26 cellular contexts compared by ENCODE assay signal in the genomic region with DNA sequence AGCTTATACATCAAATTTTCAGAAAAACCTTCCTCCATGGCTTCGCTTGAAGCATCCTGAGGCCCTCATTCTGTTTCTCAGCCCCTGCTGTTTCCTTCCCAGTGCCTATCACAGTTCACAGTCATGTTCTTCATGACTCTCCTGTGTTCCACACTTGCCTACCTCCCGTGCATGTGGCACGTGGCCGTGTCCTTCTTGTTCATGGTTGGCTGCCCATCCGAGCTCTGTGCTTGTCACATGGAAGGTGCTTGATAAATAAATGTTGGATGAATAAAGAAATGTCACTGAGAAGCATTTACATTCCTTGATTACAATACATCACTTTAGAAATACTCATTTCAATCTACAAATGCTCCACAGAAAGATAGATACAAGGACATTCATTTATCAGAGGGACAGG. TPM values are rescaled to one million over a fixed set of nuclear protein-coding genes. Genes with fewer than 3 reads are reported as not detected.
DNase-seq lines count a peak whose midpoint lies in the region; ATAC-seq, FAIRE-seq and TF ChIP-seq lines count a peak whose summit lies in the region.
"Had no signal": no experiment of that assay in that cellular context is flagged by ENCODE, and none has a peak within 500 bp of the region (broad histone marks: within the 10 kb centered on the region; RNA-seq: fewer than 3 reads in every experiment).

No MANE protein-coding gene starts in this region.

- no peak for TF ChIP-seq CTCF in GM12878 (IDR thresholded peaks at IDR 0.05 in 2 of 3, conservative IDR thresholded peaks at IDR 0.05 in 1 of 3; ENCODE audit: control insufficient read depth in 2 of 3, extremely low read depth in 1 of 3, insufficient read depth in 1 of 3, low read depth in 3 of 3, low read length in 3 of 3)

- no peaks in the 10 kb centered on the region for H4K20me1 ChIP-seq in GM12878 (ENCODE audit: control insufficient read depth, insufficient read depth)
- H4K20me1 ChIP-seq: BLaER1 treated with 17β-estradiol and CSF1 and Interleukin-3, amounts not matched to agents 10 nM and 100 nM had no signal

- H3K4me2 ChIP-seq in GM12878 (ENCODE audit: control insufficient read depth, insufficient read depth) = no peak overlapping the region
- H3K4me2 ChIP-seq in skeletal muscle satellite cell (ENCODE audit: low read length) = peak overlapping the region; percentile 52
- H3K4me2 ChIP-seq: KMS-11 had no signal

- TF ChIP-seq RAD21 in Ishikawa (IDR thresholded peaks at IDR 0.05; ENCODE audit: low read depth) (no peak), GM12878 (IDR thresholded peaks at IDR 0.05; ENCODE audit: insufficient read depth, low read depth, low read length) (no peak)

- CTCF ChIA-PET in activated CD4-positive, alpha-beta memory T cell treated with anti-CD3 and anti-CD28 coated beads for 36 hours (lab: Charles Lee) = no interaction called here
- CTCF ChIA-PET in activated CD4-positive, alpha-beta memory T cell treated with anti-CD3 and anti-CD28 coated beads, Interleukin-2, amount 10 ng/mL, durations not matched to agents 7 days and 5 days (lab: Charles Lee) = no interaction called here
- CTCF ChIA-PET in GM12878 (lab: Yijun Ruan, JAX) = no interaction called here

- H3K27me3 ChIP-seq in GM12878 (replicated peaks in 1 of 2; ENCODE audit: control insufficient read depth in 2 of 2, insufficient read depth in 2 of 2, low read length in 1 of 2) = no peaks in the 10 kb centered on the region
- no peaks in the 10 kb centered on the region for H3K27me3 ChIP-seq in skeletal muscle satellite cell (ENCODE audit: control insufficient read depth, insufficient read depth, low read length)

- no peak for TF ChIP-seq POLR2A in GM12878 (IDR thresholded peaks at IDR 0.05; ENCODE audit: low read depth, low read length)

- FAIRE-seq in GM12878 (lab: Jason Lieb, UNC) = no peak

- RAD21 ChIA-PET in GM12878 (lab: Charles Lee; ENCODE audit: unreplicated experiment) = interaction anchor here (1.4 kb wide), 1 partner anchor 17 kb away, joined by 3 read pairs; no protein-coding TSS in a partner anchor

- H3K4me3 ChIP-seq in GM12878 (no peak overlapping the region), skeletal muscle satellite cell (ENCODE audit: low read length) (no peak overlapping the region)
- H3K4me3 ChIP-seq: BLaER1 treated with 17β-estradiol and CSF1 and Interleukin-3, amounts not matched to agents 10 nM and 100 nM had no signal

- H3K9me3 ChIP-seq in GM12878 (replicated peaks; ENCODE audit: control insufficient read depth, insufficient read depth, low read length) (no peaks in the 10 kb centered on the region), skeletal muscle satellite cell (replicated peaks; ENCODE audit: low read length) (no peaks in the 10 kb centered on the region)
- H3K9me3 ChIP-seq: BLaER1 treated with 17β-estradiol and CSF1 and Interleukin-3, amounts not matched to agents 10 nM and 100 nM had no signal

- H3K27me3 Mint-ChIP-seq in activated CD4-positive, alpha-beta memory T cell treated with anti-CD3 and anti-CD28 coated beads for 36 hours = peaks cover 10% of the 10 kb centered on the region
- peaks cover 6% of the 10 kb centered on the region for H3K27me3 Mint-ChIP-seq in activated CD4-positive, alpha-beta memory T cell treated with anti-CD3 and anti-CD28 coated beads, Interleukin-2, amount 10 ng/mL, durations not matched to agents 7 days and 5 days
- H3K27me3 Mint-ChIP-seq: activated naive CD4-positive, alpha-beta T cell treated with anti-CD3 and anti-CD28 coated beads, Interleukin-2, amount 10 ng/mL, durations not matched to agents 7 days and 5 days had no signal

- SMC1A ChIA-PET in GM12878 (lab: Charles Lee; ENCODE audit: uncharacterized antibody, unreplicated experiment) = interaction anchor here (0.7 to 1.6 kb wide), 5 partner anchors 71 to 116 kb away, joined by 3 to 4 read pairs (median 3); no protein-coding TSS in a partner anchor

- ATAC-seq in GM12878 = no peak
- ATAC-seq in HG03108 (IDR thresholded peaks at IDR 0.05; ENCODE audit: unreplicated experiment) = no peak
- ATAC-seq in GM21423 (IDR thresholded peaks at IDR 0.05; ENCODE audit: unreplicated experiment) = no peak
- ATAC-seq: right cardiac atrium had no signal

- no peak for DNase-seq in activated CD4-positive, alpha-beta memory T cell treated with anti-CD3 and anti-CD28 coated beads for 36 hours
- DNase-seq in activated CD4-positive, alpha-beta memory T cell treated with anti-CD3 and anti-CD28 coated beads, Interleukin-2, amount 10 ng/mL, durations not matched to agents 7 days and 5 days = no peak
- DNase-seq in GM12878 (ENCODE audit: low read depth, low spot score) (no peak), NCI-H1930 (lab: John Stamatoyannopoulos, UW) (no peak)
- DNase-seq: ACHN; activated CD8-positive, alpha-beta memory T cell treated with anti-CD3 and anti-CD28 coated beads, Interleukin-2, amount 50 U/mL, for 48 hours; activated naive CD4-positive, alpha-beta T cell treated with anti-CD3 and anti-CD28 coated beads, Interleukin-2, amount 10 ng/mL, durations not matched to agents 7 days and 5 days; cerebellar nuclear complex; erythroblast; foreskin melanocyte; H9; hippocampal formation; MV-4-11; NCI-H1694; NCI-H2171 treated with DMSO at 0.1 percent for 48 hours; right cardiac atrium; Right ventricle myocardium superior had no signal

- peaks cover 3% of the 10 kb centered on the region; the same call in 1 of the 2 replicates for H3K4me1 ChIP-seq in GM12878 (ENCODE audit: control insufficient read depth, insufficient read depth, low read length)
- peaks cover 29% of the 10 kb centered on the region for H3K4me1 ChIP-seq in skeletal muscle satellite cell (ENCODE audit: control insufficient read depth, insufficient read depth, low read length)
- H3K4me1 ChIP-seq: parathyroid adenoma had no signal

- POLR2A ChIA-PET in activated CD4-positive, alpha-beta memory T cell treated with anti-CD3 and anti-CD28 coated beads for 36 hours (lab: Charles Lee) = interaction anchor here (1.0 to 1.1 kb wide), 2 partner anchors 78 to 314 kb away, joined by 4 to 6 read pairs; no protein-coding TSS in a partner anchor
- POLR2A ChIA-PET in activated CD4-positive, alpha-beta memory T cell treated with anti-CD3 and anti-CD28 coated beads, Interleukin-2, amount 10 ng/mL, durations not matched to agents 7 days and 5 days (lab: Charles Lee) = no interaction called here
- POLR2A ChIA-PET in GM12878 (lab: Charles Lee) = no interaction called here

- peaks cover 29% of the 10 kb centered on the region for H3K4me1 Mint-ChIP-seq in activated CD4-positive, alpha-beta memory T cell treated with anti-CD3 and anti-CD28 coated beads for 36 hours (ENCODE audit: low read depth)
- peaks cover 21% of the 10 kb centered on the region for H3K4me1 Mint-ChIP-seq in activated CD4-positive, alpha-beta memory T cell treated with anti-CD3 and anti-CD28 coated beads, Interleukin-2, amount 10 ng/mL, durations not matched to agents 7 days and 5 days
- H3K4me1 Mint-ChIP-seq: nephron had no signal

- no peaks in the 10 kb centered on the region for H3K9me3 Mint-ChIP-seq in activated CD4-positive, alpha-beta memory T cell treated with anti-CD3 and anti-CD28 coated beads for 36 hours
- H3K9me3 Mint-ChIP-seq in activated CD4-positive, alpha-beta memory T cell treated with anti-CD3 and anti-CD28 coated beads, Interleukin-2, amount 10 ng/mL, durations not matched to agents 7 days and 5 days = no peaks in the 10 kb centered on the region
- H3K9me3 Mint-ChIP-seq: H9, type B pancreatic cell had no signal

- in situ Hi-C loops in GM12878 (cut with MboI) = no loop called here

- WGBS in GM12878 (ENCODE audit: insufficient coverage, insufficient replicate concordance, low lambda C conversion rate, missing lambda C conversion rate) = 19% methylated on average over 5 of the region's 5 CpGs

- no peak overlapping the region for H3K9ac ChIP-seq in GM12878 (ENCODE audit: control insufficient read depth, insufficient read depth, low read length)
- H3K9ac ChIP-seq in skeletal muscle satellite cell (ENCODE audit: low read depth, low read length) = peak overlapping the region; percentile 6
- H3K9ac ChIP-seq: BLaER1 treated with 17β-estradiol and CSF1 and Interleukin-3, amounts not matched to agents 10 nM and 100 nM; KMS-11; parathyroid adenoma had no signal

- no peaks in the 10 kb centered on the region for H3K79me2 ChIP-seq in GM12878 (ENCODE audit: control insufficient read depth, insufficient read depth, low read length)
- H3K79me2 ChIP-seq: parathyroid adenoma had no signal

- TF ChIP-seq EP300 in Ishikawa (IDR thresholded peaks at IDR 0.05; ENCODE audit: borderline replicate concordance) = no peak
- no peak for TF ChIP-seq EP300 in GM12878 (IDR thresholded peaks at IDR 0.05; ENCODE audit: borderline replicate concordance in 1 of 2, control insufficient read depth in 1 of 2, low read depth in 2 of 2, low read length in 2 of 2)

- no peak overlapping the region for H2AFZ ChIP-seq in GM12878 (ENCODE audit: control insufficient read depth, low read depth, low read length)
- H2AFZ ChIP-seq: parathyroid adenoma had no signal

- peak overlapping the region; percentile 65 for H3K27ac Mint-ChIP-seq in activated CD4-positive, alpha-beta memory T cell treated with anti-CD3 and anti-CD28 coated beads for 36 hours
- no peak overlapping the region for H3K27ac Mint-ChIP-seq in activated CD4-positive, alpha-beta memory T cell treated with anti-CD3 and anti-CD28 coated beads, Interleukin-2, amount 10 ng/mL, durations not matched to agents 7 days and 5 days
- H3K27ac Mint-ChIP-seq: activated naive CD4-positive, alpha-beta T cell treated with anti-CD3 and anti-CD28 coated beads, Interleukin-2, amount 10 ng/mL, durations not matched to agents 7 days and 5 days; H9; nephron; type B pancreatic cell had no signal

- no TSS peak for BruUV-seq in GM12878 (replicated peaks; lab: Mats Ljungman, UMichigan)

- H3K36me3 ChIP-seq in GM12878 (ENCODE audit: control insufficient read depth in 2 of 2, insufficient read depth in 2 of 2, low read length in 1 of 2) = no peaks in the 10 kb centered on the region
- no peaks in the 10 kb centered on the region for H3K36me3 ChIP-seq in skeletal muscle satellite cell (ENCODE audit: insufficient read depth, low read length)
- H3K36me3 ChIP-seq: BLaER1 treated with 17β-estradiol and CSF1 and Interleukin-3, amounts not matched to agents 10 nM and 100 nM had no signal

- H3K27ac ChIP-seq in GM12878 (ENCODE audit: control insufficient read depth, insufficient read depth) = no peak overlapping the region
- H3K27ac ChIP-seq: BLaER1 treated with 17β-estradiol and CSF1 and Interleukin-3, amounts not matched to agents 10 nM and 100 nM; KMS-11; parathyroid adenoma had no signal

- no peak overlapping the region for H3K4me3 Mint-ChIP-seq in activated CD4-positive, alpha-beta memory T cell treated with anti-CD3 and anti-CD28 coated beads for 36 hours
- no peak overlapping the region for H3K4me3 Mint-ChIP-seq in activated CD4-positive, alpha-beta memory T cell treated with anti-CD3 and anti-CD28 coated beads, Interleukin-2, amount 10 ng/mL, durations not matched to agents 7 days and 5 days
- H3K4me3 Mint-ChIP-seq: activated naive CD4-positive, alpha-beta T cell treated with anti-CD3 and anti-CD28 coated beads, Interleukin-2, amount 10 ng/mL, durations not matched to agents 7 days and 5 days; H9; nephron; type B pancreatic cell had no signal

- no peaks in the 10 kb centered on the region for H3K36me3 Mint-ChIP-seq in activated CD4-positive, alpha-beta memory T cell treated with anti-CD3 and anti-CD28 coated beads for 36 hours
- H3K36me3 Mint-ChIP-seq in activated CD4-positive, alpha-beta memory T cell treated with anti-CD3 and anti-CD28 coated beads, Interleukin-2, amount 10 ng/mL, durations not matched to agents 7 days and 5 days (ENCODE audit: low read depth) = no peaks in the 10 kb centered on the region
- H3K36me3 Mint-ChIP-seq: activated naive CD4-positive, alpha-beta T cell treated with anti-CD3 and anti-CD28 coated beads, Interleukin-2, amount 10 ng/mL, durations not matched to agents 7 days and 5 days; type B pancreatic cell had no signal

- intact Hi-C loops in activated CD4-positive, alpha-beta memory T cell treated with anti-CD3 and anti-CD28 coated beads for 36 hours (cut with micrococcal nuclease) = loop anchor here (5.0 to 10.0 kb wide), 4 partner anchors 77 to 577 kb away; a partner anchor contains a TSS
- intact Hi-C loops in GM12878 (cut with micrococcal nuclease; ENCODE audit: unreplicated experiment) = no loop called here

RNA-seq across cellular contexts. Expression of a gene that starts 23.7 kb away (rescaled TPM):
- total RNA-seq in activated CD4-positive, alpha-beta memory T cell treated with anti-CD3 and anti-CD28 coated beads for 36 hours = not detected
- not detected for total RNA-seq in activated CD4-positive, alpha-beta memory T cell treated with anti-CD3 and anti-CD28 coated beads, Interleukin-2, amount 10 ng/mL, durations not matched to agents 7 days and 5 days
- total RNA-seq in GM12878 (2013; cell fraction: nucleolus; rRNA removed) = 0.04 TPM in 1 of 2 replicates, not detected in the other
- total RNA-seq in GM12878 (2014; rRNA removed) (not detected in 2 replicates), GM12878 (2014; rRNA removed; fragmentation: Illumina TruSeq; extraction: Trizol) (not detected in 2 replicates), GM12878 (2021) (0.16 and 0.31 TPM in 2 replicates)
- not detected for polyA plus RNA-seq in GM12878 (2011; ENCODE audit: low read depth)
- polyA plus RNA-seq in GM12878 (2011; rRNA removed) (0.01 TPM in 1 of 2 replicates, not detected in the other), GM12878 (2014; fragmentation: Illumina TruSeq; extraction: Trizol) (not detected in 2 replicates), GM12878 (2014; fragmentation: Nextera tagmentation; extraction: Ambion mirVana) (not detected), GM12878 (2014; rRNA removed) (not detected in 2 replicates), GM12878 (2016; fragmentation: Nextera tagmentation; extraction: Ambion mirVana) (not detected)
- polyA plus RNA-seq in GM12878 (2011; cell fraction: cytosol; rRNA removed) = 0.01 TPM in 1 of 2 replicates, not detected in the other
- 0.01 TPM in 1 of 2 replicates, not detected in the other for polyA plus RNA-seq in GM12878 (2011; cell fraction: nucleus; rRNA removed)
- polyA plus RNA-seq in GM12878 (2012) = not detected in 2 replicates
- polyA minus RNA-seq in GM12878 (2011; rRNA and poly(A)+ RNA removed) = not detected in 2 replicates
- 0.13 and 0.83 TPM in 2 replicates for polyA minus RNA-seq in GM12878 (2011; cell fraction: cytosol; rRNA and poly(A)+ RNA removed)
- 0.12 and 0.38 TPM in 2 replicates for polyA minus RNA-seq in GM12878 (2011; cell fraction: nucleus; rRNA and poly(A)+ RNA removed)
- total RNA-seq in skeletal muscle satellite cell (2012; rRNA removed) = 89.1 and 114 TPM in 2 replicates
